Comparison of ENCODE assay signal across 9 cellular contexts in genomic region chr13:26656919-26657318, GRCh38.
DNase-seq lines count a peak whose midpoint lies in the region; ATAC-seq and TF ChIP-seq lines count a peak whose summit lies in the region.
"Had no signal": no experiment of that assay in that cellular context is flagged by ENCODE, and none has a peak within 500 bp of the region (broad histone marks: within the 10 kb centered on the region; RNA-seq: fewer than 3 reads in every experiment).

No MANE protein-coding gene starts in this region.

- H3K4me3 Mint-ChIP-seq in HFFc6 (no peak overlapping the region), natural killer cell (no peak overlapping the region)

- ATAC-seq in natural killer cell, result no peak

- no peaks in the 10 kb centered on the region for H3K9me3 ChIP-seq in WERI-Rb-1 (ENCODE audit: severe bottlenecking)

- H3K27ac Mint-ChIP-seq in HFFc6 (no peak overlapping the region; the same call in 1 of the 2 replicates), natural killer cell (no peak overlapping the region)

- H3K4me1 Mint-ChIP-seq in HFFc6 (ENCODE audit: low read depth) (peaks cover 6% of the 10 kb centered on the region), natural killer cell (no peaks in the 10 kb centered on the region)

- H3K36me3 Mint-ChIP-seq in HFFc6 (ENCODE audit: low read depth) (0 out of 2 replicates have a peak, but pooled peaks cover 3% of the 10 kb centered on the region), natural killer cell (no peaks in the 10 kb centered on the region)

- TF ChIP-seq CTCF in AG09309 (IDR thresholded peaks at IDR 0.05; ENCODE audit: control insufficient read depth, insufficient read depth, low read depth, low read length, missing control alignments) (peak; percentile 22), HFFc6 (IDR thresholded peaks at IDR 0.05) (peak; percentile 59), WERI-Rb-1 (IDR thresholded peaks at IDR 0.05; ENCODE audit: low read depth, low read length) (peak; percentile 44; the same call in 1 of the 2 replicates), natural killer cell (IDR thresholded peaks at IDR 0.05) (no peak)

- H3K27me3 ChIP-seq in WERI-Rb-1 (ENCODE audit: insufficient read depth, low read depth, severe bottlenecking), result no peaks in the 10 kb centered on the region

- DNase-seq in AG09309 (ENCODE audit: low read depth) (peak; percentile 13), HFFc6 (peak; percentile 84), WERI-Rb-1 (no peak), iris pigment epithelial cell (ENCODE audit: low read depth) (peak; percentile 87), NCI-H2107 treated with DMSO at 0.1 percent for 48 hours (lab: John Stamatoyannopoulos, UW; ENCODE audit: unreplicated experiment) (no peak), natural killer cell (no peak), GDM1 (lab: John Stamatoyannopoulos, UW) (no peak), NCI-H1436 (lab: John Stamatoyannopoulos, UW) (no peak)
- DNase-seq: DMS53 had no signal

- H3K27me3 Mint-ChIP-seq in HFFc6 (ENCODE audit: insufficient read depth), result no peaks in the 10 kb centered on the region
- H3K27me3 Mint-ChIP-seq in natural killer cell (ENCODE audit: low read depth in 2 of 2), result peaks cover 3 to 11% of the 10 kb centered on the region in 2 donors

- no peak overlapping the region for H3K4me3 ChIP-seq in AG09309 (ENCODE audit: control insufficient read depth, low read depth, low read length)
- no peak overlapping the region for H3K4me3 ChIP-seq in WERI-Rb-1 (ENCODE audit: low read depth, low read length)

- peaks cover 21% of the 10 kb centered on the region for H3K36me3 ChIP-seq in WERI-Rb-1

- intact Hi-C loops in natural killer cell (cut with micrococcal nuclease), result no loop called here

- no peak overlapping the region for H3K27ac ChIP-seq in WERI-Rb-1

- H3K9me3 Mint-ChIP-seq in HFFc6, result no peaks in the 10 kb centered on the region
- no peaks in the 10 kb centered on the region for H3K9me3 Mint-ChIP-seq in natural killer cell

Comparison
In these comparisons a context has a peak if more than half of its experiments do, and no peak if none do; other contexts are left out.
1. DNase-seq: peak in AG09309 (single experiment), HFFc6 (single experiment) and iris pigment epithelial cell (single experiment); none in WERI-Rb-1 (single experiment), NCI-H2107 treated with DMSO at 0.1 percent for 48 hours (single experiment), natural killer cell (single experiment), GDM1 (single experiment) and NCI-H1436 (single experiment).